16 cellular contexts compared by ENCODE assay signal in genomic region chr6:69827491-69827890, GRCh38. TPM values are rescaled to one million over a fixed set of nuclear protein-coding genes. Genes with fewer than 3 reads are reported as not detected.
DNase-seq lines count a peak whose midpoint lies in the region; ATAC-seq and TF ChIP-seq lines count a peak whose summit lies in the region.
"Had no signal": no experiment of that assay in that cellular context is flagged by ENCODE, and none has a peak within 500 bp of the region (broad histone marks: within the 10 kb centered on the region; RNA-seq: fewer than 3 reads in every experiment).

No MANE protein-coding gene starts in this region.

- H3K4me3 ChIP-seq in AG04450 (ENCODE audit: low read depth, low read length) = no peak overlapping the region

- CTCF ChIA-PET in AG04450 (lab: Charles Lee) = no interaction called here

- peak; percentile 42 for DNase-seq in AG04450 (ENCODE audit: low read depth, low spot score)
- DNase-seq in HS-5 (ENCODE audit: low read depth) = peak; percentile 37
- peak; percentile 80 for DNase-seq in astrocyte of the hippocampus (ENCODE audit: low read depth, low spot score)
- peak; percentile 12 to 46 for DNase-seq in foreskin keratinocyte
- DNase-seq in Kasumi-1 (lab: John Stamatoyannopoulos, UW) = no peak
- no peak for DNase-seq in NCI-H2171 treated with DMSO at 0.1 percent for 48 hours (lab: John Stamatoyannopoulos, UW)
- DNase-seq in activated T-cell treated with anti-CD3 and anti-CD28 coated beads, Interleukin-2, amount 50 U/mL, for 1 hour = no peak
- DNase-seq: activated CD8-positive, alpha-beta memory T cell treated with anti-CD3 and anti-CD28 coated beads, Interleukin-2, amount 10 ng/mL, durations not matched to agents 7 days and 5 days; activated effector memory CD4-positive, alpha-beta T cell treated with anti-CD3 and anti-CD28 coated beads, Interleukin-2, amount 50 U/mL, for 16 hours; erythroblast; NCI-H2029; NCI-H524; retina; SIG-M5 had no signal

- H3K27me3 ChIP-seq in AG04450 (ENCODE audit: control insufficient read depth, insufficient read depth, low read length) (no peaks in the 10 kb centered on the region), foreskin keratinocyte (no peaks in the 10 kb centered on the region)

- H3K4me1 ChIP-seq in foreskin keratinocyte = no peaks in the 10 kb centered on the region

- TF ChIP-seq CTCF in AG04450 (IDR thresholded peaks at IDR 0.05; ENCODE audit: low read depth, low read length) (no peak), foreskin keratinocyte (conservative IDR thresholded peaks at IDR 0.05) (no peak)

- POLR2A ChIA-PET in AG04450 (lab: Yijun Ruan, JAX) = no interaction called here

- no peak overlapping the region for H3K27ac ChIP-seq in AG04450 (ENCODE audit: low read depth, low read length)
- no peak overlapping the region for H3K27ac ChIP-seq in foreskin keratinocyte

- ATAC-seq in foreskin keratinocyte = no peak
- ATAC-seq in HG02938 (IDR thresholded peaks at IDR 0.05; ENCODE audit: unreplicated experiment) = no peak
- ATAC-seq: activated CD8-positive, alpha-beta memory T cell treated with anti-CD3 and anti-CD28 coated beads, Interleukin-2, amount 10 ng/mL, durations not matched to agents 7 days and 5 days had no signal

- no peaks in the 10 kb centered on the region for H3K9me3 ChIP-seq in AG04450 (ENCODE audit: control insufficient read depth, insufficient read depth, low read length)

RNA-seq across cellular contexts. Expression of gene LMBRD1, which starts 30.7 kb away (rescaled TPM):
- polyA plus RNA-seq in AG04450 (2011; rRNA removed) (17.9 and 27.3 TPM in 2 replicates), foreskin keratinocyte (13.0 and 13.6 TPM in 2 replicates)
- 8.9 and 13.4 TPM in 2 replicates for polyA minus RNA-seq in AG04450 (2011; rRNA and poly(A)+ RNA removed)
- 18.1 and 21.2 TPM in 2 replicates for total RNA-seq in foreskin keratinocyte

RNA-seq across cellular contexts. Expression of gene COL19A1, which starts 38.9 kb away (rescaled TPM):
- polyA plus RNA-seq in AG04450 (2011; rRNA removed) (0.09 TPM in 1 of 2 replicates, not detected in the other), foreskin keratinocyte (not detected in 2 replicates)
- not detected in 2 replicates for polyA minus RNA-seq in AG04450 (2011; rRNA and poly(A)+ RNA removed)
- total RNA-seq in foreskin keratinocyte = not detected in 2 replicates
- total RNA-seq: kidney epithelial cell had no signal

Comparison
In these comparisons a context has a peak if more than half of its experiments do, and no peak if none do; other contexts are left out.
1. DNase-seq: peak in AG04450 (single experiment), HS-5 (single experiment), astrocyte of the hippocampus (single experiment) and foreskin keratinocyte (2 of 2); none in Kasumi-1 (0 of 2), NCI-H2171 treated with DMSO at 0.1 percent for 48 hours (single experiment) and activated T-cell treated with anti-CD3 and anti-CD28 coated beads, Interleukin-2, amount 50 U/mL, for 1 hour (single experiment).